1 cellular context compared by ENCODE assay signal in the genomic region with DNA sequence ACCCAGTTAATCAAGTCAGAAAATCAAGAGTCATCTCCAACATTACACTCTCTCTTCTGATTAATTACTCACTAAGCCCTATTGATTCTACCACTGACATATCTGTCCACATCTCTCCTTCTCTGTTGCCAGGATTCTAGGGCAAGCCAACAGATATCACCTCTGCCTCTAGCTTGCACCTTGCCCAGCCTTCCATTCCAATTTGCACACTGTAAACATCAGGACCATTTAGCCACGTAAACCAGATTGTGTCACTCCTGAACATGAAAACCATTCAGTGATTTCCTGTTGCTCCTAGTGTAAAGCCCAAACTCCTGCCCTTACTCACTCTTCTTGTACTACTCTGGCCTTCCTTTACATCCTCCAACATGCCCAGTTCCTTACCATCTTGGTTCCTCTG.
A peak's percentile ranks its signal among the peaks of the same experiment; 100 is the strongest.
TF ChIP-seq lines count a peak whose summit lies in the region.

No MANE protein-coding gene starts in this region.

TF ChIP-seq in liver, 16 proteins besides CTCF, POLR2A, EP300 and RAD21 (continued from another document):
- TF ChIP-seq YY1 (IDR thresholded peaks at IDR 0.05) (peak; percentile 84), GABPA (IDR thresholded peaks at IDR 0.05 in 1 of 2, conservative IDR thresholded peaks at IDR 0.05 in 1 of 2) (peak in 1 of 2 donors; percentile 24), HNF4G (IDR thresholded peaks at IDR 0.05) (no peak), MAX (IDR thresholded peaks at IDR 0.05) (peak; percentile 47), RXRA (IDR thresholded peaks at IDR 0.05) (peak in 1 of 2 donors; percentile 81), TAF1 (conservative IDR thresholded peaks at IDR 0.05) (no peak), FOXA2 (IDR thresholded peaks at IDR 0.05) (peak; percentile 92), FOXA1 (IDR thresholded peaks at IDR 0.05) (peak; percentile 40), JUND (IDR thresholded peaks at IDR 0.05) (peak in 1 of 2 donors; percentile 43), HNF4A (conservative IDR thresholded peaks at IDR 0.05) (peak; percentile 59 to 85), NR2F2 (IDR thresholded peaks at IDR 0.05) (no peak)
- TF ChIP-seq, protein P1, sequence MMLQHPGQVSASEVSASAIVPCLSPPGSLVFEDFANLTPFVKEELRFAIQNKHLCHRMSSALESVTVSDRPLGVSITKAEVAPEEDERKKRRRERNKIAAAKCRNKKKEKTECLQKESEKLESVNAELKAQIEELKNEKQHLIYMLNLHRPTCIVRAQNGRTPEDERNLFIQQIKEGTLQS (IDR thresholded peaks at IDR 0.05) = no peak
- TF ChIP-seq, protein P2, sequence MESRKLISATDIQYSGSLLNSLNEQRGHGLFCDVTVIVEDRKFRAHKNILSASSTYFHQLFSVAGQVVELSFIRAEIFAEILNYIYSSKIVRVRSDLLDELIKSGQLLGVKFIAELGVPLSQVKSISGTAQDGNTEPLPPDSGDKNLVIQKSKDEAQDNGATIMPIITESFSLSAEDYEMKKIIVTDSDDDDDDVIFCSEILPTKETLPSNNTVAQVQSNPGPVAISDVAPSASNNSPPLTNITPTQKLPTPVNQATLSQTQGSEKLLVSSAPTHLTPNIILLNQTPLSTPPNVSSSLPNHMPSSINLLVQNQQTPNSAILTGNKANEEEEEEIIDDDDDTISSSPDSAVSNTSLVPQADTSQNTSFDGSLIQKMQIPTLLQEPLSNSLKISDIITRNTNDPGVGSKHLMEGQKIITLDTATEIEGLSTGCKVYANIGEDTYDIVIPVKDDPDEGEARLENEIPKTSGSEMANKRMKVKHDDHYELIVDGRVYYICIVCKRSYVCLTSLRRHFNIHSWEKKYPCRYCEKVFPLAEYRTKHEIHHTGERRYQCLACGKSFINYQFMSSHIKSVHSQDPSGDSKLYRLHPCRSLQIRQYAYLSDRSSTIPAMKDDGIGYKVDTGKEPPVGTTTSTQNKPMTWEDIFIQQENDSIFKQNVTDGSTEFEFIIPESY (IDR thresholded peaks at IDR 0.05) = peak; percentile 64
